ENCODE assay signal across 1 cellular context in the genomic region with DNA sequence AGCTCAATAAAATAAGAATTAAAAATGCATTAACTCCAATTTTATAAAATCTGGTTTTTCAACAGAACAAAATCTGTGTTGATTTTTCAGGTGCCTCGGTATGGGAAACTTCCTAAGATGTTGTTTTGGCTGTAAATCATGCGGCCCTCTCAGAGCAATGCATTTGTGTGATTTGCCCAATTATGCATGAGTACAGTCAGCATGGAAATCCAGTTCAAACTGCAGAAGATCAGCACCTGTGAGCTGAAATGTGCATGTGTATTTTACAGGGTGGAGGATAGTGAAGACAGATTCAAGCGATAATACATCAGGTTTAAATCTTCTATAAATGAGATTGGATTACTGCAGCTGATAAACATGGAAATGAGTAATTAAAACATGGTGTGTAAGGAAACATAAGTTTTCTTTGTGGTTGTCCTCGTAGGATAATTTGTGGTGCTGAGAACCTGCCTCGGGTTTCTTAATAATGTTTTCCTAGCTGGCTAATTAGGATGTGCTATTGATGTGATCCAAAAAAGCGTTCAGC.
TF ChIP-seq lines count a peak whose summit lies in the region.

No MANE protein-coding gene starts in this region.

TF ChIP-seq in HEK293, 187 proteins besides CTCF, POLR2A, EP300 and RAD21 (continued from another document and continues in another):
- 0 out of 2 replicates have a peak, but pooled peaks have one; percentile 60 for TF ChIP-seq INSM2 (tag by site-specific recombination; IDR thresholded peaks at IDR 0.05)
- TF ChIP-seq ZBTB20 (tag by site-specific recombination; IDR thresholded peaks at IDR 0.05), result peak; percentile 40; the same call in 1 of the 2 replicates
- peak; percentile 42; the same call in 1 of the 2 replicates for TF ChIP-seq HIC1 (tag by site-specific recombination; IDR thresholded peaks at IDR 0.05)
- TF ChIP-seq, protein P1, sequence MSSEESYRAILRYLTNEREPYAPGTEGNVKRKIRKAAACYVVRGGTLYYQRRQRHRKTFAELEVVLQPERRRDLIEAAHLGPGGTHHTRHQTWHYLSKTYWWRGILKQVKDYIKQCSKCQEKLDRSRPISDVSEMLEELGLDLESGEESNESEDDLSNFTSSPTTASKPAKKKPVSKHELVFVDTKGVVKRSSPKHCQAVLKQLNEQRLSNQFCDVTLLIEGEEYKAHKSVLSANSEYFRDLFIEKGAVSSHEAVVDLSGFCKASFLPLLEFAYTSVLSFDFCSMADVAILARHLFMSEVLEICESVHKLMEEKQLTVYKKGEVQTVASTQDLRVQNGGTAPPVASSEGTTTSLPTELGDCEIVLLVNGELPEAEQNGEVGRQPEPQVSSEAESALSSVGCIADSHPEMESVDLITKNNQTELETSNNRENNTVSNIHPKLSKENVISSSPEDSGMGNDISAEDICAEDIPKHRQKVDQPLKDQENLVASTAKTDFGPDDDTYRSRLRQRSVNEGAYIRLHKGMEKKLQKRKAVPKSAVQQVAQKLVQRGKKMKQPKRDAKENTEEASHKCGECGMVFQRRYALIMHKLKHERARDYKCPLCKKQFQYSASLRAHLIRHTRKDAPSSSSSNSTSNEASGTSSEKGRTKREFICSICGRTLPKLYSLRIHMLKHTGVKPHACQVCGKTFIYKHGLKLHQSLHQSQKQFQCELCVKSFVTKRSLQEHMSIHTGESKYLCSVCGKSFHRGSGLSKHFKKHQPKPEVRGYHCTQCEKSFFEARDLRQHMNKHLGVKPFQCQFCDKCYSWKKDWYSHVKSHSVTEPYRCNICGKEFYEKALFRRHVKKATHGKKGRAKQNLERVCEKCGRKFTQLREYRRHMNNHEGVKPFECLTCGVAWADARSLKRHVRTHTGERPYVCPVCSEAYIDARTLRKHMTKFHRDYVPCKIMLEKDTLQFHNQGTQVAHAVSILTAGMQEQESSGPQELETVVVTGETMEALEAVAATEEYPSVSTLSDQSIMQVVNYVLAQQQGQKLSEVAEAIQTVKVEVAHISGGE (tag by site-specific recombination; conservative IDR thresholded peaks at IDR 0.05; ENCODE audit: low read depth), result no peak
- peak; percentile 53; the same call in 1 of the 2 replicates for TF ChIP-seq PRDM4 (tag by site-specific recombination; IDR thresholded peaks at IDR 0.05)
- no peak for TF ChIP-seq ZFHX2 (tag by site-specific recombination; conservative IDR thresholded peaks at IDR 0.05)
- TF ChIP-seq GLI2 (tag by site-specific recombination; IDR thresholded peaks at IDR 0.05; ENCODE audit: borderline replicate concordance, low read depth), result peak; percentile 68
- TF ChIP-seq, protein P2, sequence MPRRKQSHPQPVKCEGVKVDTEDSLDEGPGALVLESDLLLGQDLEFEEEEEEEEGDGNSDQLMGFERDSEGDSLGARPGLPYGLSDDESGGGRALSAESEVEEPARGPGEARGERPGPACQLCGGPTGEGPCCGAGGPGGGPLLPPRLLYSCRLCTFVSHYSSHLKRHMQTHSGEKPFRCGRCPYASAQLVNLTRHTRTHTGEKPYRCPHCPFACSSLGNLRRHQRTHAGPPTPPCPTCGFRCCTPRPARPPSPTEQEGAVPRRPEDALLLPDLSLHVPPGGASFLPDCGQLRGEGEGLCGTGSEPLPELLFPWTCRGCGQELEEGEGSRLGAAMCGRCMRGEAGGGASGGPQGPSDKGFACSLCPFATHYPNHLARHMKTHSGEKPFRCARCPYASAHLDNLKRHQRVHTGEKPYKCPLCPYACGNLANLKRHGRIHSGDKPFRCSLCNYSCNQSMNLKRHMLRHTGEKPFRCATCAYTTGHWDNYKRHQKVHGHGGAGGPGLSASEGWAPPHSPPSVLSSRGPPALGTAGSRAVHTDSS (tag by site-specific recombination; IDR thresholded peaks at IDR 0.05), result 0 out of 2 replicates have a peak, but pooled peaks have one; percentile 13
- no peak for TF ChIP-seq ZFP69B (tag by site-specific recombination; IDR thresholded peaks at IDR 0.05)
- 0 out of 2 replicates have a peak, but pooled peaks have one; percentile 40 for TF ChIP-seq ZNF580 (tag by site-specific recombination; IDR thresholded peaks at IDR 0.05)
- TF ChIP-seq, protein P3, sequence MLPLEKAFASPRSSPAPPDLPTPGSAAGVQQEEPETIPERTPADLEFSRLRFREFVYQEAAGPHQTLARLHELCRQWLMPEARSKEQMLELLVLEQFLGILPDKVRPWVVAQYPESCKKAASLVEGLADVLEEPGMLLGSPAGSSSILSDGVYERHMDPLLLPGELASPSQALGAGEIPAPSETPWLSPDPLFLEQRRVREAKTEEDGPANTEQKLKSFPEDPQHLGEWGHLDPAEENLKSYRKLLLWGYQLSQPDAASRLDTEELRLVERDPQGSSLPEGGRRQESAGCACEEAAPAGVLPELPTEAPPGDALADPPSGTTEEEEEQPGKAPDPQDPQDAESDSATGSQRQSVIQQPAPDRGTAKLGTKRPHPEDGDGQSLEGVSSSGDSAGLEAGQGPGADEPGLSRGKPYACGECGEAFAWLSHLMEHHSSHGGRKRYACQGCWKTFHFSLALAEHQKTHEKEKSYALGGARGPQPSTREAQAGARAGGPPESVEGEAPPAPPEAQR (tag by site-specific recombination; IDR thresholded peaks at IDR 0.05), result no peak
- no peak for TF ChIP-seq ZNF302 (tag by site-specific recombination; IDR thresholded peaks at IDR 0.05; ENCODE audit: low read depth)
- TF ChIP-seq ZNF501 (tag by site-specific recombination; IDR thresholded peaks at IDR 0.05), result no peak
- TF ChIP-seq IKZF3 (tag by site-specific recombination; IDR thresholded peaks at IDR 0.05), result 0 out of 2 replicates have a peak, but pooled peaks have one; percentile 17
- TF ChIP-seq, protein P4, sequence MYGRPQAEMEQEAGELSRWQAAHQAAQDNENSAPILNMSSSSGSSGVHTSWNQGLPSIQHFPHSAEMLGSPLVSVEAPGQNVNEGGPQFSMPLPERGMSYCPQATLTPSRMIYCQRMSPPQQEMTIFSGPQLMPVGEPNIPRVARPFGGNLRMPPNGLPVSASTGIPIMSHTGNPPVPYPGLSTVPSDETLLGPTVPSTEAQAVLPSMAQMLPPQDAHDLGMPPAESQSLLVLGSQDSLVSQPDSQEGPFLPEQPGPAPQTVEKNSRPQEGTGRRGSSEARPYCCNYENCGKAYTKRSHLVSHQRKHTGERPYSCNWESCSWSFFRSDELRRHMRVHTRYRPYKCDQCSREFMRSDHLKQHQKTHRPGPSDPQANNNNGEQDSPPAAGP (tag by site-specific recombination; IDR thresholded peaks at IDR 0.05), result no peak
- TF ChIP-seq KLF7 (tag by site-specific recombination; IDR thresholded peaks at IDR 0.05; ENCODE audit: borderline replicate concordance), result peak; percentile 24; the same call in 1 of the 2 replicates
- no peak for TF ChIP-seq ZNF146 (tag by site-specific recombination; IDR thresholded peaks at IDR 0.05)
- TF ChIP-seq, protein P5, sequence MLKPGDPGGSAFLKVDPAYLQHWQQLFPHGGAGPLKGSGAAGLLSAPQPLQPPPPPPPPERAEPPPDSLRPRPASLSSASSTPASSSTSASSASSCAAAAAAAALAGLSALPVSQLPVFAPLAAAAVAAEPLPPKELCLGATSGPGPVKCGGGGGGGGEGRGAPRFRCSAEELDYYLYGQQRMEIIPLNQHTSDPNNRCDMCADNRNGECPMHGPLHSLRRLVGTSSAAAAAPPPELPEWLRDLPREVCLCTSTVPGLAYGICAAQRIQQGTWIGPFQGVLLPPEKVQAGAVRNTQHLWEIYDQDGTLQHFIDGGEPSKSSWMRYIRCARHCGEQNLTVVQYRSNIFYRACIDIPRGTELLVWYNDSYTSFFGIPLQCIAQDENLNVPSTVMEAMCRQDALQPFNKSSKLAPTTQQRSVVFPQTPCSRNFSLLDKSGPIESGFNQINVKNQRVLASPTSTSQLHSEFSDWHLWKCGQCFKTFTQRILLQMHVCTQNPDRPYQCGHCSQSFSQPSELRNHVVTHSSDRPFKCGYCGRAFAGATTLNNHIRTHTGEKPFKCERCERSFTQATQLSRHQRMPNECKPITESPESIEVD (tag by site-specific recombination; IDR thresholded peaks at IDR 0.05), result peak; percentile 66
- no peak for TF ChIP-seq ZNF747 (tag by site-specific recombination; IDR thresholded peaks at IDR 0.05)
- TF ChIP-seq ZNF155 (tag by site-specific recombination; IDR thresholded peaks at IDR 0.05), result no peak
- no peak for TF ChIP-seq ZNF701 (tag by site-specific recombination; IDR thresholded peaks at IDR 0.05)
- TF ChIP-seq ZNF548 (tag by site-specific recombination; IDR thresholded peaks at IDR 0.05), result no peak
- TF ChIP-seq ZNF211 (tag by site-specific recombination; IDR thresholded peaks at IDR 0.05; ENCODE audit: low read depth), result no peak
- peak; percentile 49; the same call in 1 of the 2 replicates for TF ChIP-seq KLF10 (tag by site-specific recombination; IDR thresholded peaks at IDR 0.05)
- no peak for TF ChIP-seq ZNF37A (tag by site-specific recombination; IDR thresholded peaks at IDR 0.05)
- no peak for TF ChIP-seq ZIC2 (tag by site-specific recombination; IDR thresholded peaks at IDR 0.05)
- TF ChIP-seq OSR2 (tag by site-specific recombination; IDR thresholded peaks at IDR 0.05), result peak; percentile 88
- TF ChIP-seq, protein P6, sequence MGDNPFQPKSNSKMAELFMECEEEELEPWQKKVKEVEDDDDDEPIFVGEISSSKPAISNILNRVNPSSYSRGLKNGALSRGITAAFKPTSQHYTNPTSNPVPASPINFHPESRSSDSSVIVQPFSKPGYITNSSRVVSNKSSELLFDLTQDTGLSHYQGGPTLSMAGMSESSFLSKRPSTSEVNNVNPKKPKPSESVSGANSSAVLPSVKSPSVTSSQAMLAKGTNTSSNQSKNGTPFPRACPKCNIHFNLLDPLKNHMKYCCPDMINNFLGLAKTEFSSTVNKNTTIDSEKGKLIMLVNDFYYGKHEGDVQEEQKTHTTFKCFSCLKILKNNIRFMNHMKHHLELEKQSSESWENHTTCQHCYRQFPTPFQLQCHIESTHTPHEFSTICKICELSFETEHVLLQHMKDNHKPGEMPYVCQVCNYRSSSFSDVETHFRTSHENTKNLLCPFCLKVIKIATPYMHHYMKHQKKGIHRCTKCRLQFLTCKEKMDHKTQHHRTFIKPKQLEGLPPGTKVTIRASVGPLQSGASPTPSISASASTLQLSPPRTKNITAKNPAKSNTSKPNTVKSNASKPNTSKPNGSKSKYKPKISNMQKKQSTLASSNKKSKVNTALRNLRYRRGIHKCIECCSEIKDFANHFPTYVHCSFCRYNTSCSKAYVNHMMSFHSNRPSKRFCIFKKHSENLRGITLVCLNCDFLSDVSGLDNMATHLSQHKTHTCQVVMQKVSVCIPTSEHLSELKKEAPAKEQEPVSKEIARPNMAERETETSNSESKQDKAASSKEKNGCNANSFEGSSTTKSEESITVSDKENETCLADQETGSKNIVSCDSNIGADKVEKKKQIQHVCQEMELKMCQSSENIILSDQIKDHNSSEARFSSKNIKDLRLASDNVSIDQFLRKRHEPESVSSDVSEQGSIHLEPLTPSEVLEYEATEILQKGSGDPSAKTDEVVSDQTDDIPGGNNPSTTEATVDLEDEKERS (tag by site-specific recombination; IDR thresholded peaks at IDR 0.05), result no peak
- TF ChIP-seq TCF7L2 (IDR thresholded peaks at IDR 0.05; ENCODE audit: borderline replicate concordance, low read depth, low read length), result 0 out of 2 replicates have a peak, but pooled peaks have one; percentile 43
- TF ChIP-seq GLIS1 (tag by site-specific recombination; IDR thresholded peaks at IDR 0.05), result no peak
- TF ChIP-seq ZNF350 (tag by site-specific recombination; IDR thresholded peaks at IDR 0.05), result no peak
- peak; percentile 71 for TF ChIP-seq ZNF366 (tag by site-specific recombination; conservative IDR thresholded peaks at IDR 0.05)
- TF ChIP-seq ZNF16 (tag by site-specific recombination; IDR thresholded peaks at IDR 0.05; ENCODE audit: low read depth), result no peak
- TF ChIP-seq ZXDB (tag by site-specific recombination; IDR thresholded peaks at IDR 0.05), result 0 out of 2 replicates have a peak, but pooled peaks have one; percentile 26
- TF ChIP-seq ZNF324 (tag by site-specific recombination; IDR thresholded peaks at IDR 0.05), result no peak
- TF ChIP-seq MEIS1 (CRISPR knock-in tag; IDR thresholded peaks at IDR 0.05; ENCODE audit: borderline replicate concordance), result no peak
